1 cellular context compared by ENCODE assay signal in the genomic region with DNA sequence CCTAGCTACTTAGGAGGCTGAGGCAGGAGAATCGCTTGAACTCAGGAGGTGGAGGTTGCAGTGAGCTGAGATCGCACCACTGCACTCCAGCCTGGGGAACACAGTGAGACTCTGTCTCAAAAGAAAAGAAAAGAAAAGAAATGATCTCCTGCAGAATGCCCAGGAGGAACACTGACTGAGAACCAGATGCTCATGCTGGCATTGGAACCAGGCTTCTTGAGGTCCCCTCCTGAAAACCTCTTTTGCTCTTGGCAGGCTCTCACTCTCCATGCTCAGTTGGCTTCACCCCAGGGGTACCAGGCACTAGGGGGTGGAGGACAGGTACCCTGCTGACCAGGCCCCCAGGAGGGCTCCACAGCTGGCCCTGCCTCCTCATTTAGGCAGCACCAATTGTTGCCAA.
TF ChIP-seq lines count a peak whose summit lies in the region.

No MANE protein-coding gene starts in this region.

TF ChIP-seq in HEK293, 187 proteins besides CTCF, POLR2A, EP300 and RAD21 (continued from another document):
- TF ChIP-seq ZNF626 (tag by site-specific recombination; IDR thresholded peaks at IDR 0.05): no peak
